ENCODE assay signal across 1 cellular context in the genomic region with DNA sequence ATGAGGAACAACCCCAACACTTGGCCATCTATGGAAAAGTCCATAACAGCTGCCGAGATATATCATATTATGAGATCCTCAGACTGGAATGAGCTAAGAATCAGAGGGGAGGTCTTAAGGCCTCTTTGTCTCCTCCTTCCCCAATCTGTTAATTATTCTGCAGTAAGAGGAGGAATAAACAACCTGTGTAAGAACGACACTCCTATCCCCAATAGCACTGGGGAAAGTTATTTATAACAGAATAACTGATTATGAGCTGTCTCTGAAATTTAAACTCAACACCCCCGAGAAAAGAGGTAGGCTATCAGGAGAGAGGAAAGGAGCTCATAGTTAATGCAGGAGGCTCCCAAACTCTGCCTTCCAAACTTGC.
TF ChIP-seq lines count a peak whose summit lies in the region.

No MANE protein-coding gene starts in this region.

TF ChIP-seq in WTC11, 78 proteins besides CTCF, POLR2A, EP300 and RAD21 (continued from another document):
- TF ChIP-seq, protein P1, sequence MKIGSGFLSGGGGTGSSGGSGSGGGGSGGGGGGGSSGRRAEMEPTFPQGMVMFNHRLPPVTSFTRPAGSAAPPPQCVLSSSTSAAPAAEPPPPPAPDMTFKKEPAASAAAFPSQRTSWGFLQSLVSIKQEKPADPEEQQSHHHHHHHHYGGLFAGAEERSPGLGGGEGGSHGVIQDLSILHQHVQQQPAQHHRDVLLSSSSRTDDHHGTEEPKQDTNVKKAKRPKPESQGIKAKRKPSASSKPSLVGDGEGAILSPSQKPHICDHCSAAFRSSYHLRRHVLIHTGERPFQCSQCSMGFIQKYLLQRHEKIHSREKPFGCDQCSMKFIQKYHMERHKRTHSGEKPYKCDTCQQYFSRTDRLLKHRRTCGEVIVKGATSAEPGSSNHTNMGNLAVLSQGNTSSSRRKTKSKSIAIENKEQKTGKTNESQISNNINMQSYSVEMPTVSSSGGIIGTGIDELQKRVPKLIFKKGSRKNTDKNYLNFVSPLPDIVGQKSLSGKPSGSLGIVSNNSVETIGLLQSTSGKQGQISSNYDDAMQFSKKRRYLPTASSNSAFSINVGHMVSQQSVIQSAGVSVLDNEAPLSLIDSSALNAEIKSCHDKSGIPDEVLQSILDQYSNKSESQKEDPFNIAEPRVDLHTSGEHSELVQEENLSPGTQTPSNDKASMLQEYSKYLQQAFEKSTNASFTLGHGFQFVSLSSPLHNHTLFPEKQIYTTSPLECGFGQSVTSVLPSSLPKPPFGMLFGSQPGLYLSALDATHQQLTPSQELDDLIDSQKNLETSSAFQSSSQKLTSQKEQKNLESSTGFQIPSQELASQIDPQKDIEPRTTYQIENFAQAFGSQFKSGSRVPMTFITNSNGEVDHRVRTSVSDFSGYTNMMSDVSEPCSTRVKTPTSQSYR (CRISPR knock-in tag; IDR thresholded peaks at IDR 0.05) = no peak
- no peak for TF ChIP-seq MYBL2 (CRISPR knock-in tag; IDR thresholded peaks at IDR 0.05)
- no peak for TF ChIP-seq NR3C1 (CRISPR knock-in tag; conservative IDR thresholded peaks at IDR 0.05; ENCODE audit: low read depth)
- TF ChIP-seq TP53 (CRISPR knock-in tag; IDR thresholded peaks at IDR 0.05) = no peak
TF ChIP-seq in WTC11: peak in this region for 0.
